In genomic region chr1:244779410-244779809, GRCh38 we compare ENCODE assay signal across 25 cellular contexts. TPM values are rescaled to one million over a fixed set of nuclear protein-coding genes. Genes with fewer than 3 reads are reported as not detected.
DNase-seq lines count a peak whose midpoint lies in the region; FAIRE-seq and TF ChIP-seq lines count a peak whose summit lies in the region.
"Had no signal": no experiment of that assay in that cellular context is flagged by ENCODE, and none has a peak within 500 bp of the region (broad histone marks: within the 10 kb centered on the region; RNA-seq: fewer than 3 reads in every experiment).

No MANE protein-coding gene starts in this region.

- H3K79me2 ChIP-seq in osteoblast (ENCODE audit: insufficient read depth, low read length): no peaks in the 10 kb centered on the region

- H3K4me3 ChIP-seq in bronchial epithelial cell (ENCODE audit: low read depth, low read length) (no peak overlapping the region), osteoblast (ENCODE audit: insufficient read depth, low read length) (no peak overlapping the region)
- H3K4me3 ChIP-seq: lung, MG63, neural progenitor cell, SJSA1, spleen had no signal

- H3K9me3 ChIP-seq in osteoblast (ENCODE audit: low read depth, low read length): no peaks in the 10 kb centered on the region
- H3K9me3 ChIP-seq: MG63, SJSA1 had no signal

- FAIRE-seq in bronchial epithelial cell (lab: Jason Lieb, UNC): no peak
- FAIRE-seq: GM12892, kidney, TTC549 had no signal

- CTCF ChIA-PET in HEK293T (lab: Yijun Ruan, JAX): interaction anchor here (0.7 kb wide), 1 partner anchor 175 kb away, joined by 3 read pairs; no protein-coding TSS in a partner anchor

- no peak for TF ChIP-seq CTCF in bronchial epithelial cell (IDR thresholded peaks at IDR 0.05; ENCODE audit: insufficient read depth, low read length, severe bottlenecking)
- no peak for TF ChIP-seq CTCF in osteoblast (IDR thresholded peaks at IDR 0.05; ENCODE audit: extremely low read depth, low read depth, low read length)

- H3K4me2 ChIP-seq in osteoblast (ENCODE audit: insufficient read depth, low read length): no peak overlapping the region
- H3K4me2 ChIP-seq: neural progenitor cell had no signal

- H4K20me1 ChIP-seq in osteoblast (ENCODE audit: insufficient read depth, low read length): no peaks in the 10 kb centered on the region

- POLR2A ChIA-PET in HEK293T (lab: Yijun Ruan, JAX): interaction anchor here (1.5 kb wide), 1 partner anchor 128 kb away, joined by 4 read pairs; no protein-coding TSS in a partner anchor

- H3K27ac ChIP-seq in osteoblast (ENCODE audit: low read depth, low read length): no peak overlapping the region
- H3K27ac ChIP-seq: brain microvascular endothelial cell, epithelial cell of prostate, neural progenitor cell, spleen had no signal

- H3K36me3 ChIP-seq in bronchial epithelial cell (ENCODE audit: control insufficient read depth, insufficient read depth, low read length) (no peaks in the 10 kb centered on the region), osteoblast (ENCODE audit: insufficient read depth, low read length) (no peaks in the 10 kb centered on the region)
- H3K36me3 ChIP-seq: brain microvascular endothelial cell, MG63, neural progenitor cell, SJSA1, spleen had no signal

- H2AFZ ChIP-seq in osteoblast (ENCODE audit: low read length): peak overlapping the region; percentile 37
- H2AFZ ChIP-seq: neural progenitor cell had no signal

- H3K27me3 ChIP-seq in bronchial epithelial cell (ENCODE audit: control insufficient read depth, insufficient read depth, low read length) (no peaks in the 10 kb centered on the region), osteoblast (ENCODE audit: insufficient read depth, low read length) (no peaks in the 10 kb centered on the region)
- H3K27me3 ChIP-seq: brain microvascular endothelial cell, MG63, neural progenitor cell, SJSA1, spleen had no signal

- DNase-seq in EL: peak; percentile 16
- peak; percentile 26 for DNase-seq in LHCN-M2 (ENCODE audit: low read depth)
- peak; percentile 22 for DNase-seq in bronchial epithelial cell (ENCODE audit: low read depth)
- peak; percentile 58 for DNase-seq in osteoblast (ENCODE audit: insufficient read length, low spot score, missing footprints)
- DNase-seq in NOMO-1 treated with dmso at 0.1 percent for 144 hours (lab: John Stamatoyannopoulos, UW; ENCODE audit: unreplicated experiment): no peak
- DNase-seq in NCI-H2107 treated with DMSO at 0.1 percent for 48 hours (lab: John Stamatoyannopoulos, UW; ENCODE audit: unreplicated experiment): no peak
- no peak for DNase-seq in HEK293T (ENCODE audit: extremely low spot score)
- DNase-seq: activated CD8-positive, alpha-beta memory T cell treated with anti-CD3 and anti-CD28 coated beads for 24 hours; brain microvascular endothelial cell; CD4-positive, alpha-beta memory T cell; effector CD4-positive, alpha-beta T cell; GOT3; kidney; MG63; NCI-H1105 treated with DMSO at 0.1 percent for 48 hours; NCI-H1930; NCI-H526; right cardiac atrium; spleen had no signal

- peaks cover 14% of the 10 kb centered on the region for H3K4me1 ChIP-seq in osteoblast (ENCODE audit: insufficient read depth, low read length)
- H3K4me1 ChIP-seq: neural progenitor cell, spleen had no signal

TF ChIP-seq in HEK293T, 16 proteins besides CTCF, POLR2A, EP300 and RAD21:
- TF ChIP-seq NFRKB (IDR thresholded peaks at IDR 0.05) (no peak), L3MBTL2 (conservative IDR thresholded peaks at IDR 0.05) (no peak), SUZ12 (IDR thresholded peaks at IDR 0.05) (no peak), SP1 (IDR thresholded peaks at IDR 0.05) (no peak), FOXM1 (IDR thresholded peaks at IDR 0.05; ENCODE audit: borderline replicate concordance) (no peak), ARNT (IDR thresholded peaks at IDR 0.05) (no peak), BHLHE40 (IDR thresholded peaks at IDR 0.05; ENCODE audit: borderline replicate concordance) (no peak), TARDBP (IDR thresholded peaks at IDR 0.05) (no peak), ELF4 (IDR thresholded peaks at IDR 0.05) (no peak), ZNF384 (IDR thresholded peaks at IDR 0.05) (no peak)

RNA-seq across cellular contexts. Expression of gene COX20, which starts 56.0 kb away (rescaled TPM):
- 54.7 and 56.8 TPM in 2 replicates for total RNA-seq in LHCN-M2 (2014; rRNA removed)
- polyA plus RNA-seq in LHCN-M2 (2012): 71.7 TPM
- total RNA-seq in bronchial epithelial cell: 9.0 and 11.1 TPM in 2 replicates
- 31.8 and 35.8 TPM in 2 replicates for total RNA-seq in osteoblast

Comparison
In these comparisons a context has a peak if more than half of its experiments do, and no peak if none do; other contexts are left out.
1. DNase-seq: peak in EL (single experiment), LHCN-M2 (single experiment), bronchial epithelial cell (single experiment) and osteoblast (single experiment); none in NOMO-1 treated with dmso at 0.1 percent for 144 hours (single experiment), NCI-H2107 treated with DMSO at 0.1 percent for 48 hours (single experiment) and HEK293T (single experiment).